1 cellular context compared by ENCODE assay signal in genomic region chr21:42009831-42010506, GRCh38.
TF ChIP-seq lines count a peak whose summit lies in the region.

Gene ZBTB21 (minus strand): TSS chr21:42010360. CDS start chr21:41994095, 16,265 bp downstream.

TF ChIP-seq in K562, 482 proteins besides CTCF, POLR2A, EP300 and RAD21 (continued from another document and continues in another):
- no peak for TF ChIP-seq ZNF407 (IDR thresholded peaks at IDR 0.05; ENCODE audit: low read depth)
- TF ChIP-seq ZNF444 (CRISPR knock-in tag; IDR thresholded peaks at IDR 0.05), result no peak
- TF ChIP-seq, protein P1, sequence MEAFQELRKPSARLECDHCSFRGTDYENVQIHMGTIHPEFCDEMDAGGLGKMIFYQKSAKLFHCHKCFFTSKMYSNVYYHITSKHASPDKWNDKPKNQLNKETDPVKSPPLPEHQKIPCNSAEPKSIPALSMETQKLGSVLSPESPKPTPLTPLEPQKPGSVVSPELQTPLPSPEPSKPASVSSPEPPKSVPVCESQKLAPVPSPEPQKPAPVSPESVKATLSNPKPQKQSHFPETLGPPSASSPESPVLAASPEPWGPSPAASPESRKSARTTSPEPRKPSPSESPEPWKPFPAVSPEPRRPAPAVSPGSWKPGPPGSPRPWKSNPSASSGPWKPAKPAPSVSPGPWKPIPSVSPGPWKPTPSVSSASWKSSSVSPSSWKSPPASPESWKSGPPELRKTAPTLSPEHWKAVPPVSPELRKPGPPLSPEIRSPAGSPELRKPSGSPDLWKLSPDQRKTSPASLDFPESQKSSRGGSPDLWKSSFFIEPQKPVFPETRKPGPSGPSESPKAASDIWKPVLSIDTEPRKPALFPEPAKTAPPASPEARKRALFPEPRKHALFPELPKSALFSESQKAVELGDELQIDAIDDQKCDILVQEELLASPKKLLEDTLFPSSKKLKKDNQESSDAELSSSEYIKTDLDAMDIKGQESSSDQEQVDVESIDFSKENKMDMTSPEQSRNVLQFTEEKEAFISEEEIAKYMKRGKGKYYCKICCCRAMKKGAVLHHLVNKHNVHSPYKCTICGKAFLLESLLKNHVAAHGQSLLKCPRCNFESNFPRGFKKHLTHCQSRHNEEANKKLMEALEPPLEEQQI (IDR thresholded peaks at IDR 0.05), result no peak
- TF ChIP-seq ZNF232 (CRISPR knock-in tag; IDR thresholded peaks at IDR 0.05), result no peak
- no peak for TF ChIP-seq ZNF586 (CRISPR knock-in tag; conservative IDR thresholded peaks at IDR 0.05)
- 0 out of 2 replicates have a peak, but pooled peaks have one; percentile 7 for TF ChIP-seq ELF1 (tag; IDR thresholded peaks at IDR 0.05)
- TF ChIP-seq CREB3 (tag; conservative IDR thresholded peaks at IDR 0.05; ENCODE audit: low read depth), result 0 out of 2 replicates have a peak, but pooled peaks have one; percentile 57
- peak; percentile 77; the same call in 1 of the 2 replicates for TF ChIP-seq PHF8 (IDR thresholded peaks at IDR 0.05; ENCODE audit: borderline replicate concordance, low read length)
- TF ChIP-seq ZNF408 (CRISPR knock-in tag; IDR thresholded peaks at IDR 0.05; ENCODE audit: low read depth), result no peak
- no peak for TF ChIP-seq ZNF282 (CRISPR knock-in tag; IDR thresholded peaks at IDR 0.05)
- TF ChIP-seq ZNF551 (CRISPR knock-in tag; IDR thresholded peaks at IDR 0.05), result no peak
- TF ChIP-seq SRSF1 (IDR thresholded peaks at IDR 0.05; ENCODE audit: low read depth, low read length), result no peak
- no peak for TF ChIP-seq PCBP2 (IDR thresholded peaks at IDR 0.05; ENCODE audit: low read depth, low read length, poor library complexity, severe bottlenecking)
- TF ChIP-seq, protein P2, sequence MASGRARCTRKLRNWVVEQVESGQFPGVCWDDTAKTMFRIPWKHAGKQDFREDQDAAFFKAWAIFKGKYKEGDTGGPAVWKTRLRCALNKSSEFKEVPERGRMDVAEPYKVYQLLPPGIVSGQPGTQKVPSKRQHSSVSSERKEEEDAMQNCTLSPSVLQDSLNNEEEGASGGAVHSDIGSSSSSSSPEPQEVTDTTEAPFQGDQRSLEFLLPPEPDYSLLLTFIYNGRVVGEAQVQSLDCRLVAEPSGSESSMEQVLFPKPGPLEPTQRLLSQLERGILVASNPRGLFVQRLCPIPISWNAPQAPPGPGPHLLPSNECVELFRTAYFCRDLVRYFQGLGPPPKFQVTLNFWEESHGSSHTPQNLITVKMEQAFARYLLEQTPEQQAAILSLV (tag; IDR thresholded peaks at IDR 0.05), result no peak
- no peak; the same call in 1 of the 2 replicates for TF ChIP-seq CEBPB (tag; IDR thresholded peaks at IDR 0.05)
- TF ChIP-seq POLR2G (IDR thresholded peaks at IDR 0.05; ENCODE audit: low read depth, low read length), result peak; percentile 86
- TF ChIP-seq NCOA2 (IDR thresholded peaks at IDR 0.05; ENCODE audit: partially characterized antibody in 2 of 2), result no peak
- TF ChIP-seq ZNF140 (CRISPR knock-in tag; IDR thresholded peaks at IDR 0.05), result no peak
- no peak for TF ChIP-seq GATAD2B (IDR thresholded peaks at IDR 0.05; ENCODE audit: borderline replicate concordance)
- no peak for TF ChIP-seq L3MBTL2 (IDR thresholded peaks at IDR 0.05)
- TF ChIP-seq BCOR (IDR thresholded peaks at IDR 0.05), result peak; percentile 78; the same call in 1 of the 2 replicates
- TF ChIP-seq, protein P3, sequence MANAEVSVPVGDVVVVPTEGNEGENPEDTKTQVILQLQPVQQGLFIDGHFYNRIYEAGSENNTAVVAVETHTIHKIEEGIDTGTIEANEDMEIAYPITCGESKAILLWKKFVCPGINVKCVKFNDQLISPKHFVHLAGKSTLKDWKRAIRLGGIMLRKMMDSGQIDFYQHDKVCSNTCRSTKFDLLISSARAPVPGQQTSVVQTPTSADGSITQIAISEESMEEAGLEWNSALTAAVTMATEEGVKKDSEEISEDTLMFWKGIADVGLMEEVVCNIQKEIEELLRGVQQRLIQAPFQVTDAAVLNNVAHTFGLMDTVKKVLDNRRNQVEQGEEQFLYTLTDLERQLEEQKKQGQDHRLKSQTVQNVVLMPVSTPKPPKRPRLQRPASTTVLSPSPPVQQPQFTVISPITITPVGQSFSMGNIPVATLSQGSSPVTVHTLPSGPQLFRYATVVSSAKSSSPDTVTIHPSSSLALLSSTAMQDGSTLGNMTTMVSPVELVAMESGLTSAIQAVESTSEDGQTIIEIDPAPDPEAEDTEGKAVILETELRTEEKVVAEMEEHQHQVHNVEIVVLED (CRISPR knock-in tag; IDR thresholded peaks at IDR 0.05), result no peak
- no peak for TF ChIP-seq ZNF324 (CRISPR knock-in tag; IDR thresholded peaks at IDR 0.05)
- TF ChIP-seq SOX6 (IDR thresholded peaks at IDR 0.05), result no peak
- TF ChIP-seq NR2C2 (CRISPR knock-in tag; IDR thresholded peaks at IDR 0.05), result no peak
- no peak for TF ChIP-seq NR2C2 (tag; IDR thresholded peaks at IDR 0.05)
- 0 out of 2 replicates have a peak, but pooled peaks have one; percentile 15 for TF ChIP-seq ZNF449 (CRISPR knock-in tag; IDR thresholded peaks at IDR 0.05)
- no peak for TF ChIP-seq BRF1 (IDR thresholded peaks at IDR 0.05; ENCODE audit: borderline replicate concordance, extremely low read depth, insufficient read length)
- no peak for TF ChIP-seq ZFPM2 (CRISPR knock-in tag; IDR thresholded peaks at IDR 0.05)
- TF ChIP-seq, protein P4, sequence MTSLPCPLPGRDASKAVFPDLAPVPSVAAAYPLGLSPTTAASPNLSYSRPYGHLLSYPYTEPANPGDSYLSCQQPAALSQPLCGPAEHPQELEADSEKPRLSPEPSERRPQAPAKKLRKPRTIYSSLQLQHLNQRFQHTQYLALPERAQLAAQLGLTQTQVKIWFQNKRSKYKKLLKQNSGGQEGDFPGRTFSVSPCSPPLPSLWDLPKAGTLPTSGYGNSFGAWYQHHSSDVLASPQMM (CRISPR knock-in tag; IDR thresholded peaks at IDR 0.05), result no peak
- TF ChIP-seq HNRNPK (IDR thresholded peaks at IDR 0.05; ENCODE audit: low read depth, low read length, poor library complexity, severe bottlenecking), result no peak
- TF ChIP-seq HCFC1 (IDR thresholded peaks at IDR 0.05; ENCODE audit: low read depth, low read length), result peak; percentile 63
- no peak for TF ChIP-seq PCBP1 (IDR thresholded peaks at IDR 0.05; ENCODE audit: low read depth, low read length, poor library complexity, severe bottlenecking)
- TF ChIP-seq ZNF384 (IDR thresholded peaks at IDR 0.05; ENCODE audit: low read depth, low read length), result peak; percentile 75
- TF ChIP-seq, protein P5, sequence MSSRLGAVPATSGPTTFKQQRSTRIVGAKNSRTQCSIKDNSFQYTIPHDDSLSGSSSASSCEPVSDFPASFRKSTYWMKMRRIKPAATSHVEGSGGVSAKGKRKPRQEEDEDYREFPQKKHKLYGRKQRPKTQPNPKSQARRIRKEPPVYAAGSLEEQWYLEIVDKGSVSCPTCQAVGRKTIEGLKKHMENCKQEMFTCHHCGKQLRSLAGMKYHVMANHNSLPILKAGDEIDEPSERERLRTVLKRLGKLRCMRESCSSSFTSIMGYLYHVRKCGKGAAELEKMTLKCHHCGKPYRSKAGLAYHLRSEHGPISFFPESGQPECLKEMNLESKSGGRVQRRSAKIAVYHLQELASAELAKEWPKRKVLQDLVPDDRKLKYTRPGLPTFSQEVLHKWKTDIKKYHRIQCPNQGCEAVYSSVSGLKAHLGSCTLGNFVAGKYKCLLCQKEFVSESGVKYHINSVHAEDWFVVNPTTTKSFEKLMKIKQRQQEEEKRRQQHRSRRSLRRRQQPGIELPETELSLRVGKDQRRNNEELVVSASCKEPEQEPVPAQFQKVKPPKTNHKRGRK (tag; IDR thresholded peaks at IDR 0.05), result no peak
- no peak for TF ChIP-seq ZNF778 (CRISPR knock-in tag; IDR thresholded peaks at IDR 0.05)
- no peak for TF ChIP-seq SNRNP70 (optimal IDR thresholded peaks at IDR 0.05; ENCODE audit: low read depth, low read length)
- TF ChIP-seq ZNF239 (CRISPR knock-in tag; IDR thresholded peaks at IDR 0.05), result peak; percentile 46; the same call in 1 of the 2 replicates
- 0 out of 2 replicates have a peak, but pooled peaks have one; percentile 19 for TF ChIP-seq LEF1 (IDR thresholded peaks at IDR 0.05)
- TF ChIP-seq TRIM28 (IDR thresholded peaks at IDR 0.05), result no peak
- TF ChIP-seq ESRRB (CRISPR knock-in tag; IDR thresholded peaks at IDR 0.05; ENCODE audit: borderline replicate concordance), result no peak
- TF ChIP-seq RCOR1 (IDR thresholded peaks at IDR 0.05; ENCODE audit: borderline replicate concordance in 1 of 2, low read depth in 2 of 2, low read length in 2 of 2), result peak in 1 of 2 experiments; percentile 78; a peak in 2 of 4 replicates
- TF ChIP-seq, protein P6, sequence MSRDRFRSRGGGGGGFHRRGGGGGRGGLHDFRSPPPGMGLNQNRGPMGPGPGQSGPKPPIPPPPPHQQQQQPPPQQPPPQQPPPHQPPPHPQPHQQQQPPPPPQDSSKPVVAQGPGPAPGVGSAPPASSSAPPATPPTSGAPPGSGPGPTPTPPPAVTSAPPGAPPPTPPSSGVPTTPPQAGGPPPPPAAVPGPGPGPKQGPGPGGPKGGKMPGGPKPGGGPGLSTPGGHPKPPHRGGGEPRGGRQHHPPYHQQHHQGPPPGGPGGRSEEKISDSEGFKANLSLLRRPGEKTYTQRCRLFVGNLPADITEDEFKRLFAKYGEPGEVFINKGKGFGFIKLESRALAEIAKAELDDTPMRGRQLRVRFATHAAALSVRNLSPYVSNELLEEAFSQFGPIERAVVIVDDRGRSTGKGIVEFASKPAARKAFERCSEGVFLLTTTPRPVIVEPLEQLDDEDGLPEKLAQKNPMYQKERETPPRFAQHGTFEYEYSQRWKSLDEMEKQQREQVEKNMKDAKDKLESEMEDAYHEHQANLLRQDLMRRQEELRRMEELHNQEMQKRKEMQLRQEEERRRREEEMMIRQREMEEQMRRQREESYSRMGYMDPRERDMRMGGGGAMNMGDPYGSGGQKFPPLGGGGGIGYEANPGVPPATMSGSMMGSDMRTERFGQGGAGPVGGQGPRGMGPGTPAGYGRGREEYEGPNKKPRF (IDR thresholded peaks at IDR 0.05; ENCODE audit: low read depth, low read length), result no peak
- peak; percentile 77; the same call in 1 of the 2 replicates for TF ChIP-seq TOE1 (IDR thresholded peaks at IDR 0.05; ENCODE audit: borderline replicate concordance)
- no peak for TF ChIP-seq TOE1 (CRISPR knock-in tag; IDR thresholded peaks at IDR 0.05; ENCODE audit: borderline replicate concordance, low read depth)
- TF ChIP-seq CBFA2T3 (IDR thresholded peaks at IDR 0.05), result no peak
- TF ChIP-seq TSC22D4 (tag; IDR thresholded peaks at IDR 0.05), result no peak
